Comparison of ENCODE assay signal across 8 cellular contexts in genomic region chr4:87012265-87012953, GRCh38.
DNase-seq lines count a peak whose midpoint lies in the region; ATAC-seq, FAIRE-seq and TF ChIP-seq lines count a peak whose summit lies in the region.

No MANE protein-coding gene starts in this region.

- H3K36me3 Mint-ChIP-seq in GM23338 (ENCODE audit: low read depth) (no peaks in the 10 kb centered on the region), T-helper 17 cell (ENCODE audit: low read depth) (no peaks in the 10 kb centered on the region)

- peaks cover 15% of the 10 kb centered on the region for H4K20me1 ChIP-seq in GM23338 (replicated peaks; ENCODE audit: insufficient read depth)

- peaks cover 78% of the 10 kb centered on the region for H3K4me1 Mint-ChIP-seq in GM23338
- H3K4me1 Mint-ChIP-seq in T-helper 17 cell, result peaks cover 60% of the 10 kb centered on the region

- TF ChIP-seq CTCF in GM23338 (conservative IDR thresholded peaks at IDR 0.05; ENCODE audit: low read depth in 2 of 2), result no peak

- no peaks in the 10 kb centered on the region for H3K9me3 ChIP-seq in T-helper 17 cell (ENCODE audit: control insufficient read depth, low read length, poor library complexity, severe bottlenecking)
- H3K9me3 ChIP-seq in muscle layer of colon (ENCODE audit: low read length), result no peaks in the 10 kb centered on the region
- H3K9me3 ChIP-seq in effector memory CD4-positive, alpha-beta T cell (ENCODE audit: control insufficient read depth, low read length), result no peaks in the 10 kb centered on the region

- H3K9ac ChIP-seq in muscle layer of colon (ENCODE audit: low read length), result no peak overlapping the region

- H3K4me1 ChIP-seq in GM23338 (ENCODE audit: insufficient read depth) (peaks cover 76% of the 10 kb centered on the region), muscle layer of colon (ENCODE audit: insufficient read depth, low read length) (peaks cover 68% of the 10 kb centered on the region)
- peaks cover 9% of the 10 kb centered on the region for H3K4me1 ChIP-seq in effector memory CD4-positive, alpha-beta T cell (ENCODE audit: control insufficient read depth, insufficient read depth, low read length, poor library complexity, severe bottlenecking)

- H3K79me2 ChIP-seq in GM23338 (replicated peaks; ENCODE audit: insufficient read depth), result peaks cover 100% of the 10 kb centered on the region

- peaks cover 11% of the 10 kb centered on the region for H3K27me3 ChIP-seq in GM23338 (ENCODE audit: insufficient read depth)
- H3K27me3 ChIP-seq in muscle layer of colon (ENCODE audit: control insufficient read depth in 1 of 2, insufficient read depth in 2 of 2, low read length in 2 of 2), result no peaks in the 10 kb centered on the region
- H3K27me3 ChIP-seq in H7 (ENCODE audit: control insufficient read depth, insufficient read depth, low read length), result no peaks in the 10 kb centered on the region; the same call in 1 of the 2 replicates
- H3K27me3 ChIP-seq in effector memory CD4-positive, alpha-beta T cell (replicated peaks; ENCODE audit: control insufficient read depth, insufficient read depth, low read length, poor library complexity, severe bottlenecking), result no peaks in the 10 kb centered on the region

- H3K27ac Mint-ChIP-seq in GM23338, result peak overlapping the region; percentile 47; the same call in 1 of the 2 replicates
- peak overlapping the region; percentile 72 for H3K27ac Mint-ChIP-seq in T-helper 17 cell

- H3K4me2 ChIP-seq in GM23338, result 0 out of 2 replicates have a peak overlapping the region, but pooled peaks have one; percentile 48

- H3K36me3 ChIP-seq in GM23338 (ENCODE audit: insufficient read depth), result no peaks in the 10 kb centered on the region
- no peaks in the 10 kb centered on the region for H3K36me3 ChIP-seq in muscle layer of colon (ENCODE audit: insufficient read depth, low read length)
- H3K36me3 ChIP-seq in H7 (replicated peaks; ENCODE audit: control insufficient read depth, insufficient read depth, low read length), result no peaks in the 10 kb centered on the region
- no peaks in the 10 kb centered on the region for H3K36me3 ChIP-seq in effector memory CD4-positive, alpha-beta T cell (ENCODE audit: control insufficient read depth, insufficient read depth, low read length)

- H3K4me3 ChIP-seq in GM23338 (no peak overlapping the region), muscle layer of colon (ENCODE audit: low read depth in 1 of 2, low read length in 2 of 2) (no peak overlapping the region), H7 (ENCODE audit: insufficient read depth, low read depth, low read length) (no peak overlapping the region)
- no peak overlapping the region for H3K4me3 ChIP-seq in effector memory CD4-positive, alpha-beta T cell (ENCODE audit: insufficient read depth, low read depth, low read length, poor library complexity, severe bottlenecking)

- no peak for DNase-seq in GM18507 (ENCODE audit: extremely low spot score, insufficient read length, low read depth)
- DNase-seq in GM23338 (ENCODE audit: low spot score), result no peak
- DNase-seq in T-helper 17 cell, result no peak
- DNase-seq in activated CD8-positive, alpha-beta memory T cell treated with anti-CD3 and anti-CD28 coated beads for 24 hours, result no peak
- DNase-seq in H7, result no peak
- no peak for DNase-seq in effector memory CD4-positive, alpha-beta T cell
- no peak for DNase-seq in islet precursor cell

- H3K27me3 Mint-ChIP-seq in GM23338 (ENCODE audit: insufficient read depth, low read depth, poor library complexity) (peaks cover 12% of the 10 kb centered on the region), T-helper 17 cell (no peaks in the 10 kb centered on the region)

- peak; percentile 92 for FAIRE-seq in GM18507 (lab: Jason Lieb, UNC)

- no peaks in the 10 kb centered on the region for H3K9me2 ChIP-seq in GM23338 (ENCODE audit: insufficient read depth)

- H3K4me3 Mint-ChIP-seq in GM23338 (no peak overlapping the region), T-helper 17 cell (peak overlapping the region; percentile 5)

- no peaks in the 10 kb centered on the region for H3F3A ChIP-seq in GM23338 (replicated peaks; ENCODE audit: low read depth)

- H3K9me3 Mint-ChIP-seq in GM23338, result no peaks in the 10 kb centered on the region

- ATAC-seq in GM23338 (no peak), T-helper 17 cell (no peak)

- no peak overlapping the region for H2AFZ ChIP-seq in GM23338

- H3K27ac ChIP-seq in GM23338 (ENCODE audit: low read depth) (peak overlapping the region; percentile 75), muscle layer of colon (ENCODE audit: low read depth, low read length) (peak overlapping the region; percentile 17)
- H3K27ac ChIP-seq in effector memory CD4-positive, alpha-beta T cell (ENCODE audit: insufficient read depth, low read length, poor library complexity, severe bottlenecking), result no peak overlapping the region

TF ChIP-seq in GM23338, 12 proteins besides CTCF, POLR2A, EP300 and RAD21 (continues in another document):
- TF ChIP-seq ZNF331 (CRISPR knock-in tag; IDR thresholded peaks at IDR 0.05; ENCODE audit: low read depth), result no peak
- no peak for TF ChIP-seq ZNF462 (CRISPR knock-in tag; IDR thresholded peaks at IDR 0.05)
- TF ChIP-seq NANOG (IDR thresholded peaks at IDR 0.05; ENCODE audit: borderline replicate concordance), result no peak
- TF ChIP-seq POLR2AphosphoS5 (IDR thresholded peaks at IDR 0.05; ENCODE audit: low read depth), result no peak
- TF ChIP-seq JUNB (IDR thresholded peaks at IDR 0.05; ENCODE audit: unreplicated experiment), result no peak
- TF ChIP-seq ZNF114 (CRISPR knock-in tag; IDR thresholded peaks at IDR 0.05), result no peak
